Comparison of ENCODE assay signal across 25 cellular contexts in genomic region chr1:221983444-221983843, GRCh38.
DNase-seq lines count a peak whose midpoint lies in the region; ATAC-seq, FAIRE-seq and TF ChIP-seq lines count a peak whose summit lies in the region.
"Had no signal": no experiment of that assay in that cellular context is flagged by ENCODE, and none has a peak within 500 bp of the region (broad histone marks: within the 10 kb centered on the region; RNA-seq: fewer than 3 reads in every experiment).

No MANE protein-coding gene starts in this region.

- POLR2A ChIA-PET in PC-3 (lab: Charles Lee; ENCODE audit: unreplicated experiment) (no interaction called here), H1 (lab: Charles Lee; ENCODE audit: partially characterized antibody) (interaction anchor here (0.6 to 1.0 kb wide), 2 partner anchors 18 to 25 kb away, joined by 3 read pairs; no protein-coding TSS in a partner anchor)

- no peak for TF ChIP-seq POLR2A in H1 (IDR thresholded peaks at IDR 0.05; ENCODE audit: control extremely low read depth in 1 of 2, low read depth in 2 of 2, low read length in 2 of 2)
- no peak for TF ChIP-seq POLR2A in esophagus muscularis mucosa (IDR thresholded peaks at IDR 0.05; ENCODE audit: low read depth)

- intact Hi-C loops in Calu3 (cut with micrococcal nuclease; ENCODE audit: unreplicated experiment), result no loop called here
- intact Hi-C loops in PC-3 (cut with micrococcal nuclease), result no loop called here
- intact Hi-C loops in esophagus muscularis mucosa (cut with DNase I), result no loop called here

- H2BK12ac ChIP-seq in H1 (ENCODE audit: low read depth, low read length), result no peak overlapping the region

- BruUV-seq in Calu3 (replicated peaks; lab: Mats Ljungman, UMichigan), result no TSS peak
- BruUV-seq in PC-3 (replicated peaks; lab: Mats Ljungman, UMichigan), result no TSS peak

- H4K91ac ChIP-seq in H1 (replicated peaks; ENCODE audit: insufficient read length, low read length), result no peak overlapping the region

- H3K23ac ChIP-seq in H1 (ENCODE audit: insufficient read length), result no peak overlapping the region

- H3K23me2 ChIP-seq in H1 (ENCODE audit: low read depth, low read length), result peaks cover 3% of the 10 kb centered on the region; the same call in 1 of the 2 replicates

- peak overlapping the region; percentile 85 for H3K27ac Mint-ChIP-seq in Calu3 (ENCODE audit: unreplicated experiment)
- H3K27ac Mint-ChIP-seq: CD4-positive, alpha-beta T cell had no signal

- H3K14ac ChIP-seq in H1 (ENCODE audit: insufficient read length), result no peak overlapping the region

- no peak overlapping the region for H3K4me2 ChIP-seq in PC-3 (ENCODE audit: low read length)
- H3K4me2 ChIP-seq in H1 (ENCODE audit: insufficient read depth in 1 of 2, low read depth in 2 of 2, low read length in 2 of 2), result no peak overlapping the region
- H3K4me2 ChIP-seq: BLaER1 treated with 17β-estradiol and CSF1 and Interleukin-3, amounts not matched to agents 10 nM and 100 nM had no signal

- no peak for TF ChIP-seq RAD21 in H1 (IDR thresholded peaks at IDR 0.05 in 1 of 2, conservative IDR thresholded peaks at IDR 0.05 in 1 of 2; ENCODE audit: low read depth in 2 of 2, low read length in 2 of 2)

- H3K4me3 ChIP-seq in PC-3 (ENCODE audit: low read length), result no peak overlapping the region
- no peak overlapping the region for H3K4me3 ChIP-seq in H1 (ENCODE audit: extremely low read depth in 1 of 4, insufficient read depth in 2 of 4, low read depth in 3 of 4, low read length in 4 of 4)
- no peak overlapping the region for H3K4me3 ChIP-seq in esophagus muscularis mucosa
- H3K4me3 ChIP-seq: BLaER1 treated with 17β-estradiol and CSF1 and Interleukin-3, amounts not matched to agents 10 nM and 100 nM; GM12878 had no signal

- H3K27me3 ChIP-seq in PC-3 (ENCODE audit: low read length) (no peaks in the 10 kb centered on the region), H1 (replicated peaks in 1 of 4; ENCODE audit: control insufficient read depth in 3 of 4, extremely low read depth in 1 of 4, insufficient read depth in 3 of 4, low read length in 3 of 4) (no peaks in the 10 kb centered on the region), foreskin keratinocyte (no peaks in the 10 kb centered on the region), esophagus muscularis mucosa (no peaks in the 10 kb centered on the region)
- H3K27me3 ChIP-seq: BLaER1 treated with 17β-estradiol and CSF1 and Interleukin-3, amounts not matched to agents 10 nM and 100 nM had no signal

- H3K4me1 ChIP-seq in PC-3 (ENCODE audit: insufficient read depth, low read length) (peaks cover 14% of the 10 kb centered on the region), H1 (replicated peaks in 1 of 4; ENCODE audit: control insufficient read depth in 3 of 4, insufficient read depth in 4 of 4, low read length in 3 of 4) (peaks cover 0 to 4% (median 1%) of the 10 kb centered on the region in 4 experiments; a peak in 2 of 7 replicates), foreskin keratinocyte (peaks cover 18% of the 10 kb centered on the region), esophagus muscularis mucosa (no peaks in the 10 kb centered on the region)
- H3K4me1 ChIP-seq: BLaER1 treated with 17β-estradiol and CSF1 and Interleukin-3, amounts not matched to agents 10 nM and 100 nM had no signal

- ATAC-seq in PC-3 (no peak), foreskin keratinocyte (no peak)
- ATAC-seq: GM12878, HCT116 had no signal

- H3K4me3 Mint-ChIP-seq in Calu3 (ENCODE audit: low read depth, unreplicated experiment), result peak overlapping the region; percentile 3
- H3K4me3 Mint-ChIP-seq: CD4-positive, alpha-beta T cell had no signal

- peaks cover 90% of the 10 kb centered on the region for H3K36me3 Mint-ChIP-seq in Calu3 (ENCODE audit: insufficient read depth, unreplicated experiment)

- H3K9ac ChIP-seq in PC-3 (ENCODE audit: low read length) (no peak overlapping the region), H1 (replicated peaks in 1 of 4; ENCODE audit: extremely low read depth in 1 of 4, low read depth in 3 of 4, low read length in 3 of 4) (no peak overlapping the region)
- H3K9ac ChIP-seq: BLaER1 treated with 17β-estradiol and CSF1 and Interleukin-3, amounts not matched to agents 10 nM and 100 nM had no signal

- TF ChIP-seq EP300 in H1 (IDR thresholded peaks at IDR 0.05; ENCODE audit: borderline replicate concordance in 1 of 2, low read depth in 2 of 2, low read length in 2 of 2), result no peak
- no peak for TF ChIP-seq EP300 in esophagus muscularis mucosa (IDR thresholded peaks at IDR 0.05)

- H3K27me3 Mint-ChIP-seq in Calu3 (ENCODE audit: unreplicated experiment), result no peaks in the 10 kb centered on the region

- WGBS in H1 (ENCODE audit: extremely low coverage in 1 of 2, insufficient coverage in 1 of 2, insufficient read length in 1 of 2, insufficient replicate concordance in 2 of 2, low coverage in 1 of 2, low lambda C conversion rate in 2 of 2, missing lambda C conversion rate in 1 of 2), 2 experiments, result 100% methylated on average over 1 of the region's 1 CpG; no CpG with 5 or more reads in 1 of the 2 experiments
- WGBS in esophagus muscularis mucosa, result 87% methylated on average over 1 of the region's 1 CpG

- no peaks in the 10 kb centered on the region for H3K36me3 ChIP-seq in PC-3 (ENCODE audit: low read depth, low read length)
- H3K36me3 ChIP-seq in H1 (ENCODE audit: control insufficient read depth in 2 of 4, insufficient read depth in 4 of 4, low read length in 3 of 4), result no peaks in the 10 kb centered on the region
- no peaks in the 10 kb centered on the region for H3K36me3 ChIP-seq in esophagus muscularis mucosa
- H3K36me3 ChIP-seq: BLaER1 treated with 17β-estradiol and CSF1 and Interleukin-3, amounts not matched to agents 10 nM and 100 nM had no signal

- H2BK15ac ChIP-seq in H1 (ENCODE audit: low read length), result no peak overlapping the region

- H3K18ac ChIP-seq in H1 (ENCODE audit: extremely low read depth, low read length), result no peak overlapping the region

- H3K4ac ChIP-seq in H1 (replicated peaks; ENCODE audit: insufficient read length, low read depth, low read length), result no peak overlapping the region

- no peaks in the 10 kb centered on the region for H3K79me1 ChIP-seq in H1 (ENCODE audit: low read depth, low read length)

- H3K79me2 ChIP-seq in PC-3 (ENCODE audit: low read length) (no peaks in the 10 kb centered on the region), H1 (ENCODE audit: control insufficient read depth in 1 of 2, insufficient read depth in 2 of 2, low read length in 2 of 2) (no peaks in the 10 kb centered on the region)

- H4K20me1 ChIP-seq in PC-3 (ENCODE audit: low read length) (no peaks in the 10 kb centered on the region), H1 (replicated peaks in 1 of 2; ENCODE audit: control insufficient read depth in 1 of 2, insufficient read depth in 2 of 2, low read length in 2 of 2) (no peaks in the 10 kb centered on the region)
- H4K20me1 ChIP-seq: BLaER1 treated with 17β-estradiol and CSF1 and Interleukin-3, amounts not matched to agents 10 nM and 100 nM had no signal

- no peak overlapping the region for H2BK120ac ChIP-seq in H1 (replicated peaks; ENCODE audit: low read depth, low read length)

- no peak overlapping the region for H2BK5ac ChIP-seq in H1 (ENCODE audit: low read depth, low read length)

- H3K4me1 Mint-ChIP-seq in Calu3 (ENCODE audit: low read depth, unreplicated experiment), result peaks cover 64% of the 10 kb centered on the region

- no peak overlapping the region for H4K8ac ChIP-seq in H1 (ENCODE audit: extremely low read depth, insufficient read depth, low read length)

- H2AFZ ChIP-seq in PC-3 (ENCODE audit: low read length) (no peak overlapping the region), H1 (ENCODE audit: low read length) (no peak overlapping the region)

- no peak overlapping the region for H2AK5ac ChIP-seq in H1 (ENCODE audit: low read depth, low read length)

- H2BK20ac ChIP-seq in H1 (ENCODE audit: low read length), result peak overlapping the region; percentile 75; the same call in 1 of the 2 replicates

- H3F3A ChIP-seq in PC-3 (ENCODE audit: low read length, unreplicated experiment), result no peaks in the 10 kb centered on the region

- no peak for TF ChIP-seq CTCF in Calu3 (IDR thresholded peaks at IDR 0.05; ENCODE audit: unreplicated experiment)
- no peak for TF ChIP-seq CTCF in PC-3 (conservative IDR thresholded peaks at IDR 0.05; ENCODE audit: low read depth, low read length)
- no peak for TF ChIP-seq CTCF in H1 (IDR thresholded peaks at IDR 0.05; ENCODE audit: control extremely low read depth in 1 of 3, insufficient read depth in 1 of 3, low read depth in 1 of 3, low read length in 3 of 3)
- TF ChIP-seq CTCF in foreskin keratinocyte (conservative IDR thresholded peaks at IDR 0.05), result no peak
- no peak for TF ChIP-seq CTCF in esophagus muscularis mucosa (IDR thresholded peaks at IDR 0.05)

- CTCF ChIA-PET in Calu3 (lab: Charles Lee) (no interaction called here), PC-3 (lab: Charles Lee) (interaction anchor here (0.6 to 0.7 kb wide), 2 partner anchors 96 to 573 kb away, joined by 3 to 5 read pairs; no protein-coding TSS in a partner anchor), H1 (lab: Charles Lee; ENCODE audit: partially characterized antibody) (interaction anchor here (0.5 to 2.0 kb wide), 4 partner anchors 12 to 506 kb away, joined by 3 to 5 read pairs (median 4); no protein-coding TSS in a partner anchor)

- H3K27ac ChIP-seq in PC-3 (ENCODE audit: low read length) (no peak overlapping the region), H1 (ENCODE audit: low read depth, low read length) (no peak overlapping the region), foreskin keratinocyte (peak overlapping the region; percentile 43), esophagus muscularis mucosa (replicated peaks in 1 of 4) (no peak overlapping the region)
- H3K27ac ChIP-seq: BLaER1 treated with 17β-estradiol and CSF1 and Interleukin-3, amounts not matched to agents 10 nM and 100 nM had no signal

- H3K56ac ChIP-seq in H1 (replicated peaks; ENCODE audit: insufficient read length, low read depth, low read length), result no peak overlapping the region

- H4K5ac ChIP-seq in H1 (ENCODE audit: insufficient read length, low read depth, low read length), result no peak overlapping the region

- FAIRE-seq in H1 (lab: Jason Lieb, UNC), result no peak
- FAIRE-seq: A204.1, G401.6, GM12878 had no signal

- H3K9me3 Mint-ChIP-seq in Calu3 (ENCODE audit: low read depth, unreplicated experiment), result no peaks in the 10 kb centered on the region
- H3K9me3 Mint-ChIP-seq: CD4-positive, alpha-beta T cell had no signal

- H3K9me2 ChIP-seq in PC-3 (replicated peaks; ENCODE audit: low read length), result no peaks in the 10 kb centered on the region

- no peaks in the 10 kb centered on the region for H3K9me3 ChIP-seq in PC-3 (ENCODE audit: low read length)
- H3K9me3 ChIP-seq in H1 (ENCODE audit: insufficient read depth in 2 of 2, low read depth in 1 of 2, low read length in 1 of 2), result no peaks in the 10 kb centered on the region
- H3K9me3 ChIP-seq in esophagus muscularis mucosa, result no peaks in the 10 kb centered on the region
- H3K9me3 ChIP-seq: BLaER1 treated with 17β-estradiol and CSF1 and Interleukin-3, amounts not matched to agents 10 nM and 100 nM had no signal

- no peak for DNase-seq in Calu3
- peak; percentile 1 for DNase-seq in PC-3
- no peak for DNase-seq in H1 (ENCODE audit: low read depth in 1 of 2, low spot score in 2 of 2)
- DNase-seq in foreskin keratinocyte, result no peak
- no peak for DNase-seq in activated CD4-positive, alpha-beta T cell treated with anti-CD3 and anti-CD28 coated beads for 48 hours
- no peak for DNase-seq in NCI-H526 treated with DMSO at 0.1 percent for 48 hours (lab: John Stamatoyannopoulos, UW)
- DNase-seq in esophagus muscularis mucosa (ENCODE audit: extremely low spot score), result no peak
- no peak for DNase-seq in NCI-H1930 (lab: John Stamatoyannopoulos, UW)
- DNase-seq: AML-193; CD4-positive, alpha-beta T cell; GOT3; Kasumi-1; MV-4-11; NCI-H1105; NCI-H1436 treated with DMSO at 0.1 percent for 48 hours; NCI-H187 treated with DMSO at 0.1 percent for 48 hours; NCI-H2107; NCI-H526; RPMI8226; SHP77 had no signal
